In genomic region chr6:144063246-144063743, GRCh38 we compare ENCODE assay signal across 8 cellular contexts. TPM values are rescaled to one million over a fixed set of nuclear protein-coding genes. Genes with fewer than 3 reads are reported as not detected.
DNase-seq lines count a peak whose midpoint lies in the region; ATAC-seq, FAIRE-seq and TF ChIP-seq lines count a peak whose summit lies in the region.

No MANE protein-coding gene starts in this region.

- H3K4me3 ChIP-seq in astrocyte of the cerebellum (ENCODE audit: low read depth, low read length) = peak overlapping the region; percentile 61
- H3K4me3 ChIP-seq in vagina = peak overlapping the region; percentile 57 to 75

- no peaks in the 10 kb centered on the region for H3K27me3 ChIP-seq in vagina

- H3K9me3 ChIP-seq in vagina = no peaks in the 10 kb centered on the region

- TF ChIP-seq CTCF in astrocyte of the cerebellum (IDR thresholded peaks at IDR 0.05; ENCODE audit: low read depth, low read length, missing control alignments) (no peak), vagina (IDR thresholded peaks at IDR 0.05) (no peak)

- DNase-seq in activated CD4-positive, alpha-beta T cell treated with anti-CD3 and anti-CD28 coated beads, Interleukin-2, amount 10 ng/mL, durations not matched to agents 7 days and 5 days = peak; percentile 23
- DNase-seq in activated CD4-positive, alpha-beta T cell treated with anti-CD3 and anti-CD28 coated beads, Interleukin-2, amount 50 U/mL, for 4 hours = no peak
- DNase-seq in HUDEP-2 (lab: John Stamatoyannopoulos, UW; ENCODE audit: unreplicated experiment in 76 of 76) = peak in 42 of 76 experiments; percentile 24 to 74 (median 48)
- no peak for DNase-seq in astrocyte of the cerebellum (ENCODE audit: low read depth)
- no peak for DNase-seq in memory B cell (ENCODE audit: low spot score in 2 of 2)
- DNase-seq in vagina (ENCODE audit: extremely low spot score in 2 of 2) = no peak
- DNase-seq in frontal cortex (ENCODE audit: low spot score in 2 of 2) = no peak
- DNase-seq in activated effector memory CD4-positive, alpha-beta T cell treated with Interleukin-2 at 50 U/mL for 16 hours = no peak

- H3K4me3 Mint-ChIP-seq in activated CD4-positive, alpha-beta T cell treated with anti-CD3 and anti-CD28 coated beads, Interleukin-2, amount 10 ng/mL, durations not matched to agents 7 days and 5 days = peak overlapping the region; percentile 75
- peak overlapping the region; percentile 90 for H3K4me3 Mint-ChIP-seq in memory B cell

- CTCF ChIA-PET in activated CD4-positive, alpha-beta T cell treated with anti-CD3 and anti-CD28 coated beads, Interleukin-2, amount 10 ng/mL, durations not matched to agents 7 days and 5 days (lab: Charles Lee) = interaction anchor here (0.6 to 2.8 kb wide), 6 partner anchors 8 to 50 kb away, joined by 3 to 13 read pairs (median 6); no protein-coding TSS in a partner anchor

- intact Hi-C loops in vagina (cut with DNase I) = no loop called here

- POLR2A ChIA-PET in activated CD4-positive, alpha-beta T cell treated with anti-CD3 and anti-CD28 coated beads, Interleukin-2, amount 10 ng/mL, durations not matched to agents 7 days and 5 days (lab: Charles Lee) = interaction anchor here (0.6 to 1.7 kb wide), 2 partner anchors 8 to 37 kb away, joined by 4 to 15 read pairs; no protein-coding TSS in a partner anchor

- no peaks in the 10 kb centered on the region for H3K36me3 ChIP-seq in vagina

- no peak for TF ChIP-seq POLR2A in vagina (IDR thresholded peaks at IDR 0.05)

- ATAC-seq in memory B cell (ENCODE audit: low read depth) = no peak

- peak overlapping the region; percentile 86 for H3K27ac Mint-ChIP-seq in activated CD4-positive, alpha-beta T cell treated with anti-CD3 and anti-CD28 coated beads, Interleukin-2, amount 10 ng/mL, durations not matched to agents 7 days and 5 days
- H3K27ac Mint-ChIP-seq in memory B cell = peak overlapping the region; percentile 96

- no peak for FAIRE-seq in frontal cortex (lab: Jason Lieb, UNC)

- peaks cover 42% of the 10 kb centered on the region for H3K4me1 Mint-ChIP-seq in activated CD4-positive, alpha-beta T cell treated with anti-CD3 and anti-CD28 coated beads, Interleukin-2, amount 10 ng/mL, durations not matched to agents 7 days and 5 days
- peaks cover 30% of the 10 kb centered on the region for H3K4me1 Mint-ChIP-seq in memory B cell

- H3K36me3 Mint-ChIP-seq in activated CD4-positive, alpha-beta T cell treated with anti-CD3 and anti-CD28 coated beads, Interleukin-2, amount 10 ng/mL, durations not matched to agents 7 days and 5 days (ENCODE audit: low read depth) = no peaks in the 10 kb centered on the region
- no peaks in the 10 kb centered on the region for H3K36me3 Mint-ChIP-seq in memory B cell

- H3K27ac ChIP-seq in vagina = peak overlapping the region; percentile 71

- in situ Hi-C loops in astrocyte of the cerebellum (cut with HindIII; ENCODE audit: low sequenced_read_pairs) = no loop called here

- H3K9me3 Mint-ChIP-seq in activated CD4-positive, alpha-beta T cell treated with anti-CD3 and anti-CD28 coated beads, Interleukin-2, amount 10 ng/mL, durations not matched to agents 7 days and 5 days = no peaks in the 10 kb centered on the region
- no peaks in the 10 kb centered on the region for H3K9me3 Mint-ChIP-seq in memory B cell

- H3K4me1 ChIP-seq in vagina = peaks cover 11% of the 10 kb centered on the region

- peaks cover 4% of the 10 kb centered on the region for H3K27me3 Mint-ChIP-seq in activated CD4-positive, alpha-beta T cell treated with anti-CD3 and anti-CD28 coated beads, Interleukin-2, amount 10 ng/mL, durations not matched to agents 7 days and 5 days
- no peaks in the 10 kb centered on the region for H3K27me3 Mint-ChIP-seq in memory B cell

RNA-seq across cellular contexts. Expression of gene SF3B5, which starts 32.1 kb away (rescaled TPM):
- 100 to 1,000 TPM; 138 to 141 TPM for total RNA-seq in activated CD4-positive, alpha-beta T cell treated with anti-CD3 and anti-CD28 coated beads, Interleukin-2, amount 10 ng/mL, durations not matched to agents 7 days and 5 days
- total RNA-seq in vagina = 134 TPM
- total RNA-seq in frontal cortex = 43.6 TPM

RNA-seq across cellular contexts. Expression of gene PLAGL1, which starts 55.2 kb away (rescaled TPM):
- 1 to 10 TPM; 4.5 to 5.7 TPM for total RNA-seq in activated CD4-positive, alpha-beta T cell treated with anti-CD3 and anti-CD28 coated beads, Interleukin-2, amount 10 ng/mL, durations not matched to agents 7 days and 5 days
- total RNA-seq in vagina (23.1 TPM), frontal cortex (6.1 TPM)

Comparison
In these comparisons a context has a peak if more than half of its experiments do, and no peak if none do; other contexts are left out.
1. DNase-seq: peak in activated CD4-positive, alpha-beta T cell treated with anti-CD3 and anti-CD28 coated beads, Interleukin-2, amount 10 ng/mL, durations not matched to agents 7 days and 5 days (single experiment) and HUDEP-2 (42 of 76); none in activated CD4-positive, alpha-beta T cell treated with anti-CD3 and anti-CD28 coated beads, Interleukin-2, amount 50 U/mL, for 4 hours (0 of 2), astrocyte of the cerebellum (single experiment), memory B cell (0 of 2), vagina (0 of 2), frontal cortex (0 of 2) and activated effector memory CD4-positive, alpha-beta T cell treated with Interleukin-2 at 50 U/mL for 16 hours (single experiment).